Comparison of ENCODE assay signal across 25 cellular contexts in genomic region chr6:144129469-144129868, GRCh38. TPM values are rescaled to one million over a fixed set of nuclear protein-coding genes. Genes with fewer than 3 reads are reported as not detected.
DNase-seq lines count a peak whose midpoint lies in the region; ATAC-seq, FAIRE-seq and TF ChIP-seq lines count a peak whose summit lies in the region.
"Had no signal": no experiment of that assay in that cellular context is flagged by ENCODE, and none has a peak within 500 bp of the region (broad histone marks: within the 10 kb centered on the region; RNA-seq: fewer than 3 reads in every experiment).

No MANE protein-coding gene starts in this region.

- TF ChIP-seq POLR2A in IMR-90 (IDR thresholded peaks at IDR 0.05; ENCODE audit: low read depth, low read length) (no peak), K562 (conservative IDR thresholded peaks at IDR 0.05) (no peak)

- H2AFZ ChIP-seq in IMR-90 (replicated peaks; ENCODE audit: low read length, poor library complexity) (peak overlapping the region; percentile 57), K562 (ENCODE audit: low read depth, low read length) (peak overlapping the region; percentile 52)

- no peak for FAIRE-seq in K562 (lab: Jason Lieb, UNC)
- FAIRE-seq: A204.1, GM12891, HTR-8/SVneo had no signal

- dilution Hi-C loops in IMR-90 (cut with HindIII; ENCODE audit: low sequenced_read_pairs, unreplicated experiment), result no loop called here

- TF ChIP-seq CTCF in IMR-90 (conservative IDR thresholded peaks at IDR 0.05; ENCODE audit: low read depth, low read length) (no peak), K562 (IDR thresholded peaks at IDR 0.05 in 2 of 3, conservative IDR thresholded peaks at IDR 0.05 in 1 of 3; ENCODE audit: insufficient read depth in 2 of 3, low read depth in 1 of 3, low read length in 3 of 3) (no peak), neutrophil (IDR thresholded peaks at IDR 0.05) (no peak), chondrocyte (IDR thresholded peaks at IDR 0.05) (no peak)

- TF ChIP-seq EP300 in K562 (IDR thresholded peaks at IDR 0.05; ENCODE audit: low read length), result no peak

- H3K4me3 Mint-ChIP-seq in activated T-cell treated with anti-CD3 and anti-CD28 coated beads, Interleukin-2, amount 50 U/mL, for 24 hours, result no peak overlapping the region
- no peak overlapping the region for H3K4me3 Mint-ChIP-seq in chondrocyte (ENCODE audit: unreplicated experiment)
- H3K4me3 Mint-ChIP-seq: CD4-positive, alpha-beta T cell had no signal

- 70% methylated on average over 2 of the region's 6 CpGs; no CpG with 5 or more reads in 1 of the 2 experiments for WGBS in IMR-90 (ENCODE audit: extremely low coverage in 2 of 2, insufficient read length in 1 of 2), 2 experiments
- WGBS in K562 (ENCODE audit: insufficient coverage, low coverage, missing lambda C conversion rate), result 13% methylated on average over 6 of the region's 6 CpGs

- ATAC-seq in IMR-90 (ENCODE audit: low read depth) (no peak), K562 (peak; percentile 56; the same call in 2 of the 3 replicates)

- H3K27me3 ChIP-seq in IMR-90 (ENCODE audit: control insufficient read depth, insufficient read depth, low read length), result peaks cover 3% of the 10 kb centered on the region; the same call in 1 of the 2 replicates
- H3K27me3 ChIP-seq in K562 (ENCODE audit: control insufficient read depth in 2 of 2, insufficient read depth in 2 of 2, low read length in 2 of 2), result no peaks in the 10 kb centered on the region; a peak in 1 of 5 replicates
- H3K27me3 ChIP-seq in neutrophil, result no peaks in the 10 kb centered on the region
- H3K27me3 ChIP-seq: BLaER1, SJSA1 had no signal

- H4K8ac ChIP-seq in IMR-90 (ENCODE audit: low read depth in 2 of 2, low read length in 2 of 2), result no peak overlapping the region

- no peak overlapping the region for H2BK5ac ChIP-seq in IMR-90 (ENCODE audit: low read depth, low read length, poor library complexity, severe bottlenecking)

- H2BK20ac ChIP-seq in IMR-90 (ENCODE audit: low read depth, low read length), result no peak overlapping the region

- H2AK9ac ChIP-seq in IMR-90 (replicated peaks; ENCODE audit: low read depth, low read length, poor library complexity), result no peak overlapping the region

- H2AK5ac ChIP-seq in IMR-90 (ENCODE audit: low read depth, low read length), result no peak overlapping the region

- no peak overlapping the region for H3K4ac ChIP-seq in IMR-90 (ENCODE audit: low read depth, low read length)

- no peaks in the 10 kb centered on the region for H3K79me2 ChIP-seq in K562 (ENCODE audit: control insufficient read depth, insufficient read depth, low read length)

- no peak overlapping the region for H3K18ac ChIP-seq in IMR-90 (ENCODE audit: low read depth, low read length)

- no peaks in the 10 kb centered on the region for H3K36me3 ChIP-seq in IMR-90 (ENCODE audit: control insufficient read depth, insufficient read depth, low read length)
- H3K36me3 ChIP-seq in K562 (ENCODE audit: control insufficient read depth, insufficient read depth, low read length), result no peaks in the 10 kb centered on the region
- H3K36me3 ChIP-seq in neutrophil, result no peaks in the 10 kb centered on the region
- H3K36me3 ChIP-seq: BLaER1, SJSA1 had no signal

- CTCF ChIA-PET in IMR-90 (lab: Yijun Ruan, JAX) (interaction anchor here (0.8 kb wide), 1 partner anchor 25 kb away, joined by 3 read pairs; no protein-coding TSS in a partner anchor), K562 (lab: Yijun Ruan, JAX; ENCODE audit: low intra/inter-chr PET ratio) (no interaction called here)

- H3K4me1 ChIP-seq in IMR-90 (ENCODE audit: control insufficient read depth, insufficient read depth, low read length) (no peaks in the 10 kb centered on the region), K562 (replicated peaks in 1 of 2; ENCODE audit: control insufficient read depth in 2 of 2, insufficient read depth in 2 of 2, low read length in 2 of 2) (peaks cover 0 to 7% of the 10 kb centered on the region in 2 experiments; a peak in 3 of 5 replicates), neutrophil (ENCODE audit: control insufficient read depth in 1 of 2, insufficient read depth in 1 of 2, low read depth in 1 of 2, low read length in 1 of 2) (peaks cover 13 to 19% of the 10 kb centered on the region in 2 experiments)
- H3K4me1 ChIP-seq: BLaER1 had no signal

- H3K9ac ChIP-seq in IMR-90 (ENCODE audit: low read depth, low read length) (no peak overlapping the region), K562 (ENCODE audit: insufficient read depth in 1 of 2, low read depth in 2 of 2, low read length in 2 of 2) (no peak overlapping the region)
- H3K9ac ChIP-seq: BLaER1 had no signal

- H3K9me3 ChIP-seq in IMR-90 (ENCODE audit: control insufficient read depth, insufficient read depth, low read length) (no peaks in the 10 kb centered on the region), K562 (replicated peaks; ENCODE audit: control insufficient read depth, insufficient read depth, low read depth, low read length) (no peaks in the 10 kb centered on the region), neutrophil (no peaks in the 10 kb centered on the region)
- H3K9me3 ChIP-seq: BLaER1, SJSA1 had no signal

- H4K20me1 ChIP-seq in IMR-90 (ENCODE audit: insufficient read depth, low read length) (no peaks in the 10 kb centered on the region), K562 (replicated peaks; ENCODE audit: control insufficient read depth, insufficient read depth, low read length) (no peaks in the 10 kb centered on the region)
- H4K20me1 ChIP-seq: BLaER1 had no signal

- H3K9me1 ChIP-seq in IMR-90 (ENCODE audit: insufficient read depth, low read length) (no peaks in the 10 kb centered on the region), K562 (ENCODE audit: control insufficient read depth, insufficient read depth, low read length) (no peaks in the 10 kb centered on the region)

- TF ChIP-seq RAD21 in IMR-90 (IDR thresholded peaks at IDR 0.05; ENCODE audit: low read length), result no peak
- TF ChIP-seq RAD21 in K562 (CRISPR knock-in tag; conservative IDR thresholded peaks at IDR 0.05 in 1 of 2, IDR thresholded peaks at IDR 0.05 in 1 of 2), result no peak

- H3K56ac ChIP-seq in IMR-90 (ENCODE audit: extremely low read depth, insufficient read depth, low read length), result no peak overlapping the region

- in situ Hi-C loops in IMR-90 (cut with MboI; ENCODE audit: low sequenced_read_pairs) (no loop called here), K562 (cut with MboI) (no loop called here)

- peak overlapping the region; percentile 96 for H3K27ac Mint-ChIP-seq in activated T-cell treated with anti-CD3 and anti-CD28 coated beads, Interleukin-2, amount 50 U/mL, for 24 hours
- no peak overlapping the region for H3K27ac Mint-ChIP-seq in chondrocyte (ENCODE audit: unreplicated experiment)
- H3K27ac Mint-ChIP-seq: CD4-positive, alpha-beta T cell had no signal

- H3K79me1 ChIP-seq in IMR-90 (ENCODE audit: low read depth in 1 of 2, low read length in 2 of 2), result no peaks in the 10 kb centered on the region

- BruUV-seq in IMR-90 (replicated peaks; lab: Mats Ljungman, UMichigan), result no TSS peak
- BruUV-seq in K562 (replicated peaks; lab: Mats Ljungman, UMichigan), result no TSS peak

- H3K4me3 ChIP-seq in IMR-90 (ENCODE audit: insufficient read depth, low read depth, low read length), result no peak overlapping the region
- no peak overlapping the region for H3K4me3 ChIP-seq in K562
- no peak overlapping the region for H3K4me3 ChIP-seq in neutrophil (ENCODE audit: low read depth in 1 of 2, low read length in 1 of 2)
- H3K4me3 ChIP-seq: BLaER1, SJSA1 had no signal

- H3K9me3 Mint-ChIP-seq in activated T-cell treated with anti-CD3 and anti-CD28 coated beads, Interleukin-2, amount 50 U/mL, for 24 hours, result no peaks in the 10 kb centered on the region
- no peaks in the 10 kb centered on the region for H3K9me3 Mint-ChIP-seq in chondrocyte (ENCODE audit: low read depth)
- H3K9me3 Mint-ChIP-seq: CD4-positive, alpha-beta T cell had no signal

- H2BK15ac ChIP-seq in IMR-90 (ENCODE audit: low read depth, low read length), result no peak overlapping the region; the same call in 2 of the 3 replicates

- H3K4me1 Mint-ChIP-seq in activated T-cell treated with anti-CD3 and anti-CD28 coated beads, Interleukin-2, amount 50 U/mL, for 24 hours (ENCODE audit: low read depth), result peaks cover 43% of the 10 kb centered on the region
- peaks cover 12% of the 10 kb centered on the region for H3K4me1 Mint-ChIP-seq in chondrocyte (ENCODE audit: low read depth)

- POLR2A ChIA-PET in IMR-90 (lab: Charles Lee; ENCODE audit: unreplicated experiment) (interaction anchor here (0.5 kb wide), 1 partner anchor 55 kb away, joined by 7 read pairs; no protein-coding TSS in a partner anchor), K562 (lab: Yijun Ruan, JAX) (interaction anchor here (0.6 kb wide), 1 partner anchor 13 kb away, joined by 3 read pairs; no protein-coding TSS in a partner anchor)

- H3K27ac ChIP-seq in IMR-90 (ENCODE audit: insufficient read depth, low read length), result no peak overlapping the region
- no peak overlapping the region for H3K27ac ChIP-seq in K562 (ENCODE audit: extremely low read depth, low read depth, low read length)
- H3K27ac ChIP-seq in neutrophil, result peak overlapping the region; percentile 68
- H3K27ac ChIP-seq: BLaER1, SJSA1 had no signal

- H3K27me3 Mint-ChIP-seq in activated T-cell treated with anti-CD3 and anti-CD28 coated beads, Interleukin-2, amount 50 U/mL, for 24 hours, result peaks cover 3% of the 10 kb centered on the region
- H3K27me3 Mint-ChIP-seq in chondrocyte (ENCODE audit: low read depth), result no peaks in the 10 kb centered on the region
- H3K27me3 Mint-ChIP-seq: CD4-positive, alpha-beta T cell had no signal

- no peak overlapping the region for H4K5ac ChIP-seq in IMR-90 (ENCODE audit: low read depth, low read length)

- H3K14ac ChIP-seq in IMR-90 (replicated peaks; ENCODE audit: low read depth, low read length), result no peak overlapping the region

- H3K23ac ChIP-seq in IMR-90 (ENCODE audit: low read depth, low read length), result no peak overlapping the region

- H3K4me2 ChIP-seq in IMR-90 (ENCODE audit: low read depth, low read length), result no peak overlapping the region
- peak overlapping the region; percentile 44; the same call in 1 of the 2 replicates for H3K4me2 ChIP-seq in K562 (ENCODE audit: insufficient read depth, low read length)
- H3K4me2 ChIP-seq: BLaER1 had no signal

- H3K36me3 Mint-ChIP-seq in activated T-cell treated with anti-CD3 and anti-CD28 coated beads, Interleukin-2, amount 50 U/mL, for 24 hours (ENCODE audit: low read depth), result no peaks in the 10 kb centered on the region
- H3K36me3 Mint-ChIP-seq in chondrocyte (ENCODE audit: low read depth), result no peaks in the 10 kb centered on the region

- DNase-seq in activated T-cell treated with anti-CD3 and anti-CD28 coated beads, Interleukin-2, amount 50 U/mL, for 24 hours, result no peak
- no peak for DNase-seq in activated T-cell treated with anti-CD3 and anti-CD28 coated beads, Interleukin-2, amount 50 U/mL, for 1 hour
- DNase-seq in IMR-90, result no peak
- DNase-seq in K562 (ENCODE audit: extremely low read depth in 1 of 4, low spot score in 3 of 4), result no peak
- DNase-seq in chondrocyte (ENCODE audit: low spot score), result no peak
- DNase-seq in 8988T, result no peak
- DNase-seq: CD4-positive, alpha-beta T cell; DMS 273 treated with DMSO at 0.1 percent for 48 hours; DMS79; EL; GDM1; GOT3; KG1; MM.1S; NCI-H2029; NCI-H2227 treated with DMSO at 0.1 percent for 48 hours; NCI-H526 treated with DMSO at 0.1 percent for 48 hours; Right ventricle myocardium superior; RPMI8226 had no signal

- H2BK120ac ChIP-seq in IMR-90 (ENCODE audit: low read depth, low read length), result peak overlapping the region; percentile 44; the same call in 1 of the 2 replicates

- intact Hi-C loops in IMR-90 (cut with micrococcal nuclease), result no loop called here
- intact Hi-C loops in K562 (cut with micrococcal nuclease), result no loop called here

- no peak overlapping the region for H4K91ac ChIP-seq in IMR-90 (ENCODE audit: insufficient read depth, low read depth, low read length)

RNA-seq across cellular contexts. Expression of gene STX11, which starts 20.8 kb away (rescaled TPM):
- total RNA-seq in IMR-90 (2012; rRNA removed) (0.54 and 0.56 TPM in 2 replicates), K562 (2014; rRNA removed) (0.73 and 0.86 TPM in 2 replicates), K562 (2014; rRNA removed; fragmentation: Illumina TruSeq; extraction: Trizol) (0.29 and 0.45 TPM in 2 replicates), K562 (2015; rRNA removed; fragmentation: Illumina TruSeq; extraction: Trizol) (0.51 and 0.53 TPM in 2 replicates), K562 (2021) (0.47 and 0.51 TPM in 2 replicates), chondrocyte (1.6 to 3.1 TPM (median 2.9 TPM) in 3 replicates)
- polyA plus RNA-seq in IMR-90 (2012; rRNA removed) (0.68 and 0.83 TPM in 2 replicates), K562 (2011; rRNA removed) (0.40 and 1.2 TPM in 2 replicates), K562 (2014; fragmentation: Illumina TruSeq; extraction: Trizol) (0.54 and 0.56 TPM in 2 replicates), K562 (2014; fragmentation: Nextera tagmentation; extraction: Ambion mirVana) (under 1 TPM; 0.06 to 0.07 TPM), K562 (2014; rRNA removed) (0.29 and 1.6 TPM in 2 replicates)
- polyA plus RNA-seq in IMR-90 (2012; cell fraction: cytosol; rRNA removed), result 0.64 and 1.2 TPM in 2 replicates
- 0.45 and 0.59 TPM in 2 replicates for polyA plus RNA-seq in IMR-90 (2012; cell fraction: nucleus; rRNA removed; ENCODE audit: low replicate concordance)
- 0.44 TPM in 1 of 2 replicates, not detected in the other for total RNA-seq in K562 (2011; cell fraction: chromatin; rRNA removed; ENCODE audit: low replicate concordance)
- 0.17 TPM in 1 of 2 replicates, not detected in the other for total RNA-seq in K562 (2011; cell fraction: nucleolus; rRNA removed)
- total RNA-seq in K562 (2011; cell fraction: nucleoplasm; rRNA removed), result 0.38 and 0.44 TPM in 2 replicates
- polyA plus RNA-seq in K562 (2011; cell fraction: cytosol; rRNA removed), result 0.31 and 1.0 TPM in 2 replicates
- 0.23 and 0.87 TPM in 2 replicates for polyA plus RNA-seq in K562 (2011; cell fraction: nucleus; rRNA removed)
- polyA plus RNA-seq in K562 (2012), result 0.40 and 0.73 TPM in 2 replicates
- polyA minus RNA-seq in K562 (2011; rRNA and poly(A)+ RNA removed), result 0.21 and 1.1 TPM in 2 replicates
- polyA minus RNA-seq in K562 (2011; cell fraction: cytosol; rRNA and poly(A)+ RNA removed), result 0.91 TPM in 1 of 2 replicates, not detected in the other
- 0.13 and 1.3 TPM in 2 replicates for polyA minus RNA-seq in K562 (2011; cell fraction: nucleus; rRNA and poly(A)+ RNA removed)

RNA-seq across cellular contexts. Expression of gene SF3B5, which starts 34.1 kb away (rescaled TPM):
- total RNA-seq in IMR-90 (2012; rRNA removed) (227 and 242 TPM in 2 replicates), K562 (2014; rRNA removed) (292 and 479 TPM in 2 replicates), K562 (2014; rRNA removed; fragmentation: Illumina TruSeq; extraction: Trizol) (133 and 238 TPM in 2 replicates), K562 (2015; rRNA removed; fragmentation: Illumina TruSeq; extraction: Trizol) (337 and 357 TPM in 2 replicates), K562 (2021) (399 and 440 TPM in 2 replicates), chondrocyte (97.9 to 118 TPM (median 101 TPM) in 3 replicates)
- polyA plus RNA-seq in IMR-90 (2012; rRNA removed) (290 and 333 TPM in 2 replicates), K562 (2011; rRNA removed) (407 and 453 TPM in 2 replicates), K562 (2014; fragmentation: Illumina TruSeq; extraction: Trizol) (538 and 635 TPM in 2 replicates), K562 (2014; fragmentation: Nextera tagmentation; extraction: Ambion mirVana) (1,000 to 10,000 TPM; 1,065 to 1,211 TPM), K562 (2014; rRNA removed) (552 and 569 TPM in 2 replicates)
- 375 and 435 TPM in 2 replicates for polyA plus RNA-seq in IMR-90 (2012; cell fraction: cytosol; rRNA removed)
- 143 and 157 TPM in 2 replicates for polyA plus RNA-seq in IMR-90 (2012; cell fraction: nucleus; rRNA removed; ENCODE audit: low replicate concordance)
- 24.3 and 54.9 TPM in 2 replicates for total RNA-seq in K562 (2011; cell fraction: chromatin; rRNA removed; ENCODE audit: low replicate concordance)
- 129 and 134 TPM in 2 replicates for total RNA-seq in K562 (2011; cell fraction: nucleolus; rRNA removed)
- total RNA-seq in K562 (2011; cell fraction: nucleoplasm; rRNA removed), result 82.1 and 112 TPM in 2 replicates
- polyA plus RNA-seq in K562 (2011; cell fraction: cytosol; rRNA removed), result 924 and 1,390 TPM in 2 replicates
- 281 and 290 TPM in 2 replicates for polyA plus RNA-seq in K562 (2011; cell fraction: nucleus; rRNA removed)
- 381 and 451 TPM in 2 replicates for polyA plus RNA-seq in K562 (2012)
- polyA minus RNA-seq in K562 (2011; rRNA and poly(A)+ RNA removed), result 129 and 212 TPM in 2 replicates
- polyA minus RNA-seq in K562 (2011; cell fraction: cytosol; rRNA and poly(A)+ RNA removed), result 181 and 196 TPM in 2 replicates
- polyA minus RNA-seq in K562 (2011; cell fraction: nucleus; rRNA and poly(A)+ RNA removed), result 64.5 and 102 TPM in 2 replicates
